In genomic region chr9:37415011-37415719, GRCh38 we compare ENCODE assay signal across 7 cellular contexts. TPM values are rescaled to one million over a fixed set of nuclear protein-coding genes. Genes with fewer than 3 reads are reported as not detected.
DNase-seq lines count a peak whose midpoint lies in the region; ATAC-seq and TF ChIP-seq lines count a peak whose summit lies in the region.

No MANE protein-coding gene starts in this region.

- ATAC-seq in HG02840 (IDR thresholded peaks at IDR 0.05; ENCODE audit: low FRiP score, unreplicated experiment), result no peak

- intact Hi-C loops in left ventricle myocardium inferior (cut with micrococcal nuclease), result no loop called here

- no peaks in the 10 kb centered on the region for H3K9me2 ChIP-seq in SU-DHL-6 (replicated peaks; ENCODE audit: insufficient read depth, low read length)

- TF ChIP-seq CTCF in GM12875 (IDR thresholded peaks at IDR 0.05; ENCODE audit: borderline replicate concordance, insufficient read depth, low read depth, low read length), result peak; percentile 78
- TF ChIP-seq CTCF in SU-DHL-6 (IDR thresholded peaks at IDR 0.05; ENCODE audit: insufficient read depth, low read length, poor library complexity, severe bottlenecking), result peak; percentile 95
- peak; percentile 90 for TF ChIP-seq CTCF in left ventricle myocardium inferior (IDR thresholded peaks at IDR 0.05; ENCODE audit: borderline replicate concordance)

- H3K27ac ChIP-seq in SU-DHL-6 (ENCODE audit: low read depth, low read length) (peak overlapping the region; percentile 93), left ventricle myocardium inferior (replicated peaks) (peak overlapping the region; percentile 36), rectal smooth muscle tissue (ENCODE audit: low read depth, low read length) (peak overlapping the region; percentile 33)

- H3K4me3 ChIP-seq in GM12875 (ENCODE audit: low read depth, low read length) (peak overlapping the region; percentile 4), MG63 (no peak overlapping the region), SU-DHL-6 (ENCODE audit: insufficient read depth, low read length, poor library complexity, severe bottlenecking) (no peak overlapping the region), adipocyte (ENCODE audit: low read length) (no peak overlapping the region), left ventricle myocardium inferior (no peak overlapping the region), rectal smooth muscle tissue (ENCODE audit: low read length) (peak overlapping the region; percentile 11)

- H4K20me1 ChIP-seq in SU-DHL-6 (ENCODE audit: low read depth, low read length), result no peaks in the 10 kb centered on the region

- peaks cover 41% of the 10 kb centered on the region for H3F3A ChIP-seq in SU-DHL-6 (ENCODE audit: insufficient read depth)

- DNase-seq in MG63 (peak; percentile 66), adipocyte (ENCODE audit: low read depth) (peak; percentile 91), left ventricle myocardium inferior (peak; percentile 51)

- H3K9ac ChIP-seq in SU-DHL-6 (ENCODE audit: low read length) (peak overlapping the region; percentile 30; the same call in 1 of the 2 replicates), adipocyte (ENCODE audit: low read length) (peak overlapping the region; percentile 7), rectal smooth muscle tissue (ENCODE audit: low read length) (no peak overlapping the region)

- H3K36me3 ChIP-seq in MG63 (no peaks in the 10 kb centered on the region), SU-DHL-6 (ENCODE audit: low read length) (no peaks in the 10 kb centered on the region), adipocyte (ENCODE audit: control insufficient read depth, insufficient read depth, low read length, severe bottlenecking) (no peaks in the 10 kb centered on the region), left ventricle myocardium inferior (no peaks in the 10 kb centered on the region), rectal smooth muscle tissue (ENCODE audit: control insufficient read depth, insufficient read depth, low read length) (no peaks in the 10 kb centered on the region)

- peak overlapping the region; percentile 44 for H2AFZ ChIP-seq in SU-DHL-6 (ENCODE audit: low read depth, low read length, severe bottlenecking)

- H3K4me1 ChIP-seq in adipocyte (ENCODE audit: control insufficient read depth, insufficient read depth, low read length) (peaks cover 12% of the 10 kb centered on the region), left ventricle myocardium inferior (peaks cover 18% of the 10 kb centered on the region), rectal smooth muscle tissue (ENCODE audit: control insufficient read depth, insufficient read depth, low read length) (peaks cover 6% of the 10 kb centered on the region)

- H3K4me2 ChIP-seq in SU-DHL-6 (ENCODE audit: low read depth, low read length, poor library complexity, severe bottlenecking), result peak overlapping the region; percentile 19

- H3K79me2 ChIP-seq in SU-DHL-6 (ENCODE audit: insufficient read depth, low read length), result peaks cover 15% of the 10 kb centered on the region

- H3K27me3 ChIP-seq in MG63, result no peaks in the 10 kb centered on the region
- no peaks in the 10 kb centered on the region for H3K27me3 ChIP-seq in SU-DHL-6 (ENCODE audit: low read length)
- H3K27me3 ChIP-seq in adipocyte (replicated peaks; ENCODE audit: control insufficient read depth, insufficient read depth, low read length), result no peaks in the 10 kb centered on the region
- no peaks in the 10 kb centered on the region for H3K27me3 ChIP-seq in left ventricle myocardium inferior (ENCODE audit: low read depth)
- H3K27me3 ChIP-seq in rectal smooth muscle tissue (ENCODE audit: control insufficient read depth, insufficient read depth, low read length), result no peaks in the 10 kb centered on the region

- H3K9me3 ChIP-seq in MG63, result no peaks in the 10 kb centered on the region
- no peaks in the 10 kb centered on the region for H3K9me3 ChIP-seq in SU-DHL-6 (ENCODE audit: insufficient read depth, low read length)
- H3K9me3 ChIP-seq in adipocyte (ENCODE audit: control insufficient read depth, low read length), result no peaks in the 10 kb centered on the region
- no peaks in the 10 kb centered on the region for H3K9me3 ChIP-seq in left ventricle myocardium inferior (replicated peaks)

RNA-seq across cellular contexts. Expression of gene GRHPR, which starts 7.3 kb away (rescaled TPM):
- total RNA-seq in MG63 (2014; rRNA removed; shearing (Covaris generic); ENCODE audit: low replicate concordance), result 97.5 and 111 TPM in 2 replicates
- total RNA-seq in left ventricle myocardium inferior, result 104 TPM

RNA-seq across cellular contexts. Expression of gene ZBTB5, which starts 50.1 kb away (rescaled TPM):
- 4.4 and 9.1 TPM in 2 replicates for total RNA-seq in MG63 (2014; rRNA removed; shearing (Covaris generic); ENCODE audit: low replicate concordance)
- 4.9 TPM for total RNA-seq in left ventricle myocardium inferior

Comparison
In these comparisons a context has a peak if more than half of its experiments do, and no peak if none do; other contexts are left out.
1. H3K4me3 ChIP-seq: peak in GM12875 (single experiment) and rectal smooth muscle tissue (single experiment); none in MG63 (single experiment), SU-DHL-6 (single experiment), adipocyte (single experiment) and left ventricle myocardium inferior (single experiment).
2. H3K27ac ChIP-seq: peak in every context shown above with its lines; median percentile 93 in SU-DHL-6; 36 in left ventricle myocardium inferior; 33 in rectal smooth muscle tissue.
3. Peak in every context shown above with its lines, with median percentiles within 50 percentile points of each other: CTCF ChIP-seq and DNase-seq.